In the genomic region with DNA sequence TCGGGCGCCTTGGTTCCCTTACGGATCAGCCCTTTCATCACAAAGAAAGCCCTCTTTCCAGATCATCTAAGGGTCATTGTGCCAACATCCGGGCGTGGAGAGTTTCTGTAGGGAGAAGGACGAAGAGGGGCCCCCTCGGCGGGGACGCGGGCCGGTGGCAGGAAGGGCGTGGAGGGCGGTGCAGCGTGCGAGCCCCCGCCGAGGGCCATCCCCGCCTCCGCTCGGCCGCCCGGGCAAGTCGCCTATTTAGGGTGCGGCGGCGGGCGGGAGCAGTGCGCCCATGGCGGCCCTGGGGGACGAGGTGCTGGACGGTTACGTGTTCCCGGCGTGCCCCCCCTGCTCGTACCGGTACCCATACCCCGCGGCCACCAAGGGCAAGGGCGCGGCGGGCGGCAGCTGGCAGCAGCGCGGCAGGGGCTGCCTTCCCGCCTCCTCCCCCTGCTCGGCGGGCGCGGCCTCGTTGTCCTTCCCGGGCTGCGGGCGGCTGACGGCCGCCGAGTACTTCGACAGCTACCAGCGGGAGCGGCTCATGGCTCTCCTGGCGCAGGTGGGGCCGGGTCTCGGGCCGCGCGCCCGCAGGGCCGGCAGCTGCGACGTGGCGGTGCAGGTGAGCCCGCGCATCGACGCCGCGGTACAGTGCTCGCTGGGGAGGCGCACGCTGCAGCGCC, we compare ENCODE assay signal across 8 cellular contexts. TPM values are rescaled to one million over a fixed set of nuclear protein-coding genes. Genes with fewer than 3 reads are reported as not detected.
DNase-seq lines count a peak whose midpoint lies in the region; ATAC-seq and TF ChIP-seq lines count a peak whose summit lies in the region.

A gene with protein sequence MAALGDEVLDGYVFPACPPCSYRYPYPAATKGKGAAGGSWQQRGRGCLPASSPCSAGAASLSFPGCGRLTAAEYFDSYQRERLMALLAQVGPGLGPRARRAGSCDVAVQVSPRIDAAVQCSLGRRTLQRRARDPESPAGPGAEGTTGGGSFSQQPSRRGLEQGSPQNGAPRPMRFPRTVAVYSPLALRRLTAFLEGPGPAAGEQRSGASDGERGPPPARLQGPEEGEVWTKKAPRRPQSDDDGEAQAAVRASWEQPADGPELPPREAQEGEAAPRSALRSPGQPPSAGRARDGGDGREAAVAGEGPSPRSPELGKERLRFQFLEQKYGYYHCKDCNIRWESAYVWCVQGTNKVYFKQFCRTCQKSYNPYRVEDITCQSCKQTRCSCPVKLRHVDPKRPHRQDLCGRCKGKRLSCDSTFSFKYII (plus strand): TSS at position 241 of the 668 bp plus-strand sequence. CDS start 40 bp downstream, at position 281.

- peak in 2 of 3 donors; percentile 29 to 49 for ATAC-seq in natural killer cell
- ATAC-seq in HG03175 (IDR thresholded peaks at IDR 0.05; ENCODE audit: unreplicated experiment), result no peak

- no peaks in the 10 kb centered on the region for H3K9me3 Mint-ChIP-seq in CD4-positive, alpha-beta memory T cell
- no peaks in the 10 kb centered on the region for H3K9me3 Mint-ChIP-seq in natural killer cell

- H3K36me3 ChIP-seq in CD4-positive, alpha-beta memory T cell (ENCODE audit: insufficient read depth, low read length), result no peaks in the 10 kb centered on the region
- H3K36me3 ChIP-seq in MG63, result no peaks in the 10 kb centered on the region

- H3K4me3 Mint-ChIP-seq in CD4-positive, alpha-beta memory T cell, result peak within 1 kb of the TSS; percentile 6 to 75 (median 58)
- H3K4me3 Mint-ChIP-seq in natural killer cell, result peak within 1 kb of the TSS; percentile 47

- peaks cover 2 to 5% (median 3%) of the 10 kb centered on the region in 4 donors for H3K4me1 Mint-ChIP-seq in CD4-positive, alpha-beta memory T cell
- no peaks in the 10 kb centered on the region for H3K4me1 Mint-ChIP-seq in natural killer cell

- peaks cover 6% of the 10 kb centered on the region for H3K4me1 ChIP-seq in CD4-positive, alpha-beta memory T cell (ENCODE audit: insufficient read depth, low read length)

- CTCF ChIA-PET in CD4-positive, alpha-beta memory T cell (lab: Charles Lee; ENCODE audit: partially characterized antibody), result no interaction called here

- no peak within 1 kb of the TSS for H3K27ac ChIP-seq in CD4-positive, alpha-beta memory T cell (ENCODE audit: low read depth, low read length)

- H3K4me3 ChIP-seq in CD4-positive, alpha-beta memory T cell (ENCODE audit: low read length in 2 of 2), result no peak within 1 kb of the TSS
- peak within 1 kb of the TSS; percentile 31 for H3K4me3 ChIP-seq in MG63

- no peak for DNase-seq in CD4-positive, alpha-beta memory T cell
- DNase-seq in MG63 (peak; percentile 18), ecto neural progenitor cell (ENCODE audit: low spot score) (peak; percentile 58), natural killer cell (no peak), NCI-H1694 (lab: John Stamatoyannopoulos, UW) (no peak), NCI-H2081 treated with DMSO at 0.1 percent for 48 hours (lab: John Stamatoyannopoulos, UW) (no peak), NCI-H1436 (lab: John Stamatoyannopoulos, UW) (no peak)

- no peak for TF ChIP-seq CTCF in natural killer cell (IDR thresholded peaks at IDR 0.05)

- POLR2A ChIA-PET in CD4-positive, alpha-beta memory T cell (lab: Charles Lee; ENCODE audit: partially characterized antibody), result interaction anchor here (0.8 kb wide), 1 partner anchor 15 kb away, joined by 3 read pairs; no protein-coding TSS in a partner anchor

- no peaks in the 10 kb centered on the region for H3K36me3 Mint-ChIP-seq in CD4-positive, alpha-beta memory T cell
- H3K36me3 Mint-ChIP-seq in natural killer cell, result no peaks in the 10 kb centered on the region

- peaks cover 30 to 31% of the 10 kb centered on the region in 2 donors for H3K27me3 Mint-ChIP-seq in CD4-positive, alpha-beta memory T cell
- H3K27me3 Mint-ChIP-seq in natural killer cell (ENCODE audit: low read depth in 2 of 2), result peaks cover 29 to 41% of the 10 kb centered on the region in 2 donors

- intact Hi-C loops in CD4-positive, alpha-beta memory T cell (cut with micrococcal nuclease), result no loop called here
- intact Hi-C loops in natural killer cell (cut with micrococcal nuclease), result no loop called here

- H3K27ac Mint-ChIP-seq in CD4-positive, alpha-beta memory T cell, result no peak within 1 kb of the TSS
- H3K27ac Mint-ChIP-seq in natural killer cell, result no peak within 1 kb of the TSS

- H3K27me3 ChIP-seq in CD4-positive, alpha-beta memory T cell (ENCODE audit: insufficient read depth, low read length), result peaks cover 23% of the 10 kb centered on the region
- no peaks in the 10 kb centered on the region for H3K27me3 ChIP-seq in MG63

- no peaks in the 10 kb centered on the region for H3K9me3 ChIP-seq in CD4-positive, alpha-beta memory T cell (ENCODE audit: control insufficient read depth in 1 of 2, low read length in 2 of 2)
- H3K9me3 ChIP-seq in MG63, result no peaks in the 10 kb centered on the region

RNA-seq across cellular contexts. Expression of the gene that starts here (rescaled TPM):
- not detected for total RNA-seq in CD4-positive, alpha-beta memory T cell
- not detected for polyA plus RNA-seq in CD4-positive, alpha-beta memory T cell
- total RNA-seq in MG63 (2014; rRNA removed; shearing (Covaris generic); ENCODE audit: low replicate concordance), result not detected in 2 replicates
- total RNA-seq in natural killer cell, result not detected

Comparison
In these comparisons a context has a peak if more than half of its experiments do, and no peak if none do; other contexts are left out.
1. Peak in DNase-seq and H3K4me3 ChIP-seq in MG63; RNA of the gene not detected or under 1 TPM.
2. Peak in ATAC-seq in natural killer cell; RNA of the gene not detected or under 1 TPM.